29 cellular contexts compared by ENCODE assay signal in the genomic region with DNA sequence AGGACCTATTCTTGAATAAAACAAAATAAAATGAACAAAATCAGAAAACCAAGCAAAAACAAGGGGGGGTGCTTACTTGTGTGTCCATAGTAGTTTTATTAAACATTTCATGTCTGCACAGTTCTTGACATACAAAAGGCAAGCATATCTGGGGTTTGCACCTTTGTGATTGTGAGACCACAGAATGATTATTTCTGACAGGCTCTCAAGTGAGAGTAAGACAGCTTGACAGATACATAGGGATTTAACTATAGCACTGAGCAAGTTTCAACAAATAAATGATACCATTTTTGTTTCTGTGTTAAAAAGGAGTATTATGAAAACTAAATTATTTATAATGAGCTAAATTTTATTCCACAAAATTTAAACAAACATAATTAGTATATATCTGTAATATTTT.
"Had no signal": no experiment of that assay in that cellular context is flagged by ENCODE, and none has a peak within 500 bp of the region (broad histone marks: within the 10 kb centered on the region; RNA-seq: fewer than 3 reads in every experiment).

No MANE protein-coding gene starts in this region.

- H3K4me3 Mint-ChIP-seq: stimulated activated effector memory CD8-positive, alpha-beta T cell treated with anti-CD3 and anti-CD28 coated beads, Interleukin-12 subunit alpha, Interleukin-12 subunit beta, amount 100 ng/mL, for 72 hours; stimulated activated memory B cell treated with anti-CD40 and anti-IgM and Interleukin-4, amounts not matched to agents 10 μg/mL and 1 μg/mL and 100 μg/mL, for 72 hours; stimulated activated naive B cell treated with anti-CD40 and anti-IgM and Interleukin-4, amounts not matched to agents 10 μg/mL and 1 μg/mL and 100 μg/mL, for 72 hours; stimulated activated naive CD8-positive, alpha-beta T cell treated with anti-CD3 and anti-CD28 coated beads, Interleukin-15, amount 100 ng/mL, for 72 hours; stimulated activated naive CD8-positive, alpha-beta T cell treated with anti-CD3 and anti-CD28 coated beads, Interleukin-15, Interleukin-2, amounts not matched to agents 100 ng/mL and 50 ng/mL, for 24 hours; type B pancreatic cell had no signal

- H3K27me3 Mint-ChIP-seq: stimulated activated memory B cell treated with anti-CD40 and anti-IgM and Interleukin-4, amounts not matched to agents 10 μg/mL and 1 μg/mL and 100 μg/mL, for 72 hours; stimulated activated naive B cell treated with anti-CD40 and anti-IgM and Interleukin-4, amounts not matched to agents 10 μg/mL and 1 μg/mL and 100 μg/mL, for 72 hours; stimulated activated naive CD8-positive, alpha-beta T cell treated with anti-CD3 and anti-CD28 coated beads, Interleukin-15, amount 100 ng/mL, for 72 hours; stimulated activated naive CD8-positive, alpha-beta T cell treated with anti-CD3 and anti-CD28 coated beads, Interleukin-15, Interleukin-2, amounts not matched to agents 100 ng/mL and 50 ng/mL, for 24 hours; type B pancreatic cell had no signal

- H3K36me3 Mint-ChIP-seq: stimulated activated effector memory CD8-positive, alpha-beta T cell treated with anti-CD3 and anti-CD28 coated beads, Interleukin-12 subunit alpha, Interleukin-12 subunit beta, amount 100 ng/mL, for 72 hours; stimulated activated memory B cell treated with anti-CD40 and anti-IgM and Interleukin-4, amounts not matched to agents 10 μg/mL and 1 μg/mL and 100 μg/mL, for 72 hours; stimulated activated naive B cell treated with anti-CD40 and anti-IgM and Interleukin-4, amounts not matched to agents 10 μg/mL and 1 μg/mL and 100 μg/mL, for 72 hours; type B pancreatic cell had no signal

- FAIRE-seq: urothelium cell line had no signal

- ATAC-seq: stimulated activated effector memory CD8-positive, alpha-beta T cell treated with anti-CD3 and anti-CD28 coated beads, Interleukin-12 subunit alpha, Interleukin-12 subunit beta, amount 100 ng/mL, for 72 hours; stimulated activated memory B cell treated with anti-CD40 and anti-IgM and Interleukin-4, amounts not matched to agents 10 μg/mL and 1 μg/mL and 100 μg/mL, for 72 hours; stimulated activated naive B cell treated with anti-CD40 and anti-IgM and Interleukin-4, amounts not matched to agents 10 μg/mL and 1 μg/mL and 100 μg/mL, for 72 hours; stimulated activated naive CD8-positive, alpha-beta T cell treated with anti-CD3 and anti-CD28 coated beads, Interleukin-15, amount 100 ng/mL, for 72 hours; stimulated activated naive CD8-positive, alpha-beta T cell treated with anti-CD3 and anti-CD28 coated beads, Interleukin-15, Interleukin-2, amounts not matched to agents 100 U/mL and 50 U/mL, for 24 hours; upper lobe of right lung had no signal

- DNase-seq: stimulated activated CD4-positive, alpha-beta T cell treated with anti-CD3 and anti-CD28 coated beads, Interleukin-2, amount 100 ng/mL, for 48 hours; stimulated activated CD4-positive, alpha-beta T cell treated with anti-CD3 and anti-CD28 coated beads, Interleukin-4, amount 100 ng/mL, for 1 hour; stimulated activated CD4-positive, alpha-beta T cell treated with anti-CD3 and anti-CD28 coated beads, Interleukin-4, amount 100 ng/mL, for 24 hours; stimulated activated CD4-positive, alpha-beta T cell treated with anti-CD3 and anti-CD28 coated beads, Interleukin-4, amount 100 ng/mL, for 4 hours; stimulated activated CD8-positive, alpha-beta memory T cell treated with anti-CD3 and anti-CD28 coated beads, Interleukin-4, amount 100 ng/mL, for 48 hours; stimulated activated naive B cell treated with anti-CD40 and anti-IgM and Interleukin-4, amounts not matched to agents 10 μg/mL and 1 μg/mL and 100 μg/mL, for 72 hours; stimulated activated naive CD4-positive, alpha-beta T cell; stimulated activated naive CD4-positive, alpha-beta T cell treated with Interleukin-2 at 50 U/mL for 16 hours; stimulated activated naive CD8-positive, alpha-beta T cell treated with anti-CD3 and anti-CD28 coated beads, Interleukin-15, amount 100 ng/mL, for 72 hours; stimulated activated naive CD8-positive, alpha-beta T cell treated with anti-CD3 and anti-CD28 coated beads, Interleukin-15, Interleukin-2, amounts not matched to agents 100 U/mL and 50 U/mL, for 24 hours; stomach; substantia nigra; testis; thyroid gland; tibial artery; transverse colon; trophoblast cell; upper lobe of left lung; upper lobe of right lung; uterus had no signal

- H3K4me1 Mint-ChIP-seq: stimulated activated effector memory CD8-positive, alpha-beta T cell treated with anti-CD3 and anti-CD28 coated beads, Interleukin-12 subunit alpha, Interleukin-12 subunit beta, amount 100 ng/mL, for 72 hours; stimulated activated memory B cell treated with anti-CD40 and anti-IgM and Interleukin-4, amounts not matched to agents 10 μg/mL and 1 μg/mL and 100 μg/mL, for 72 hours; stimulated activated naive B cell treated with anti-CD40 and anti-IgM and Interleukin-4, amounts not matched to agents 10 μg/mL and 1 μg/mL and 100 μg/mL, for 72 hours; stimulated activated naive CD8-positive, alpha-beta T cell treated with anti-CD3 and anti-CD28 coated beads, Interleukin-15, amount 100 ng/mL, for 72 hours had no signal

- H3K36me3 ChIP-seq: stomach, suprapubic skin, thoracic aorta, thyroid gland, tibial artery, tibial nerve, transverse colon, upper lobe of left lung, upper lobe of right lung, uterus, vagina had no signal

- H3K27me3 ChIP-seq: stomach, suprapubic skin, testis, thyroid gland, tibial artery, tibial nerve, transverse colon, upper lobe of left lung, upper lobe of right lung, uterus, vagina had no signal

- H3K4me3 ChIP-seq: stomach, suprapubic skin, testis, thoracic aorta, thyroid gland, tibial artery, tibial nerve, transverse colon, upper lobe of left lung, upper lobe of right lung, uterus, vagina had no signal

- H3K27ac Mint-ChIP-seq: stimulated activated effector memory CD8-positive, alpha-beta T cell treated with anti-CD3 and anti-CD28 coated beads, Interleukin-12 subunit alpha, Interleukin-12 subunit beta, amount 100 ng/mL, for 72 hours; stimulated activated memory B cell treated with anti-CD40 and anti-IgM and Interleukin-4, amounts not matched to agents 10 μg/mL and 1 μg/mL and 100 μg/mL, for 72 hours; stimulated activated naive B cell treated with anti-CD40 and anti-IgM and Interleukin-4, amounts not matched to agents 10 μg/mL and 1 μg/mL and 100 μg/mL, for 72 hours; stimulated activated naive CD8-positive, alpha-beta T cell treated with anti-CD3 and anti-CD28 coated beads, Interleukin-15, amount 100 ng/mL, for 72 hours; stimulated activated naive CD8-positive, alpha-beta T cell treated with anti-CD3 and anti-CD28 coated beads, Interleukin-15, Interleukin-2, amounts not matched to agents 100 ng/mL and 50 ng/mL, for 24 hours; type B pancreatic cell had no signal

- H3K9me3 ChIP-seq: stomach, suprapubic skin, testis, thoracic aorta, thyroid gland, tibial artery, tibial nerve, transverse colon, upper lobe of left lung, upper lobe of right lung, uterus, vagina had no signal

- H3K9me3 Mint-ChIP-seq: stimulated activated naive B cell treated with anti-CD40 and anti-IgM and Interleukin-4, amounts not matched to agents 10 μg/mL and 1 μg/mL and 100 μg/mL, for 72 hours; stimulated activated naive CD8-positive, alpha-beta T cell treated with anti-CD3 and anti-CD28 coated beads, Interleukin-15, Interleukin-2, amounts not matched to agents 100 ng/mL and 50 ng/mL, for 24 hours; type B pancreatic cell had no signal

- H3K27ac ChIP-seq: stomach, suprapubic skin, testis, thoracic aorta, thyroid gland, tibial artery, tibial nerve, transverse colon, upper lobe of left lung, upper lobe of right lung, uterus, vagina had no signal
